In the genomic region with DNA sequence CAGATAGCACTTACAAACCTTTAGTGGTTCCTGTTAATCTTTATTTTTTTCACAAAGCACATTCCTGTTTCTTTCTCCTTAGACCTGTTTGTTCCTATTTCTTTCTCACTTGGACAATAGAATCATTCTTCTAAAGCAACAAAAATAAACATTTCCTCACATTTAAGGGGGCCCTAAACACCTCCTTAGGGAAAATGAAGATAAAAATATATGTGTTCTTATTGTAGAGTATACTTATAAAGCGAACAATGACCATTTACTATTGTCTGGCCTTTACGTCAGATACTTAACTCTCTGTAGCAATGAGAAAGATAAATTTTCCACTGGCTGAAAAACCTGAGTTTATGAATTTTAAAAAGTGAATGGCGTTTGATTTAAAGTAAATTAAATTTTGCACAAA, we compare ENCODE assay signal across 17 cellular contexts.
DNase-seq lines count a peak whose midpoint lies in the region; ATAC-seq, FAIRE-seq and TF ChIP-seq lines count a peak whose summit lies in the region.
"Had no signal": no experiment of that assay in that cellular context is flagged by ENCODE, and none has a peak within 500 bp of the region (broad histone marks: within the 10 kb centered on the region; RNA-seq: fewer than 3 reads in every experiment).

No MANE protein-coding gene starts in this region.

- H3K27me3 ChIP-seq in left ventricle myocardium inferior (ENCODE audit: low read depth): no peaks in the 10 kb centered on the region
- H3K27me3 ChIP-seq in small intestine (ENCODE audit: control insufficient read depth in 2 of 2, insufficient read depth in 2 of 2, low read length in 2 of 2): no peaks in the 10 kb centered on the region

- H3K9me3 ChIP-seq in left ventricle myocardium inferior (replicated peaks) (no peaks in the 10 kb centered on the region), small intestine (ENCODE audit: control insufficient read depth, low read depth) (no peaks in the 10 kb centered on the region)
- H3K9me3 ChIP-seq: HAP-1 had no signal

- POLR2A ChIA-PET in MCF 10A (lab: Yijun Ruan, JAX): no interaction called here

- H3K27me3 Mint-ChIP-seq in endothelial cell (ENCODE audit: unreplicated experiment) (no peaks in the 10 kb centered on the region), mesothelial cell of epicardium (ENCODE audit: low read depth) (no peaks in the 10 kb centered on the region), MCF 10A (ENCODE audit: insufficient read depth, unreplicated experiment) (no peaks in the 10 kb centered on the region)

- H3K4me1 Mint-ChIP-seq in endothelial cell (ENCODE audit: unreplicated experiment) (peaks cover 41% of the 10 kb centered on the region), mesothelial cell of epicardium (peaks cover 52% of the 10 kb centered on the region), MCF 10A (ENCODE audit: insufficient read depth, unreplicated experiment) (no peaks in the 10 kb centered on the region)

- DNase-seq in left ventricle myocardium inferior: no peak
- no peak for DNase-seq in Right ventricle myocardium inferior (ENCODE audit: missing footprints)
- DNase-seq in endothelial cell (ENCODE audit: low spot score): no peak
- DNase-seq in mesothelial cell of epicardium (ENCODE audit: low spot score in 2 of 2, unreplicated experiment in 2 of 2): no peak
- no peak for DNase-seq in small intestine
- no peak for DNase-seq in MCF 10A (ENCODE audit: unreplicated experiment)
- DNase-seq: DMS79 treated with DMSO at 0.1 percent for 48 hours, NCI-H1105 treated with DMSO at 0.1 percent for 48 hours, NCI-H1694, NCI-H510A, NCI-H774, SHP77 treated with DMSO at 0.1 percent for 48 hours had no signal

- no TSS peak for BruUV-seq in MCF 10A (replicated peaks; lab: Mats Ljungman, UMichigan)

- peaks cover 41% of the 10 kb centered on the region for H3K4me1 ChIP-seq in left ventricle myocardium inferior
- no peaks in the 10 kb centered on the region for H3K4me1 ChIP-seq in small intestine (ENCODE audit: control insufficient read depth in 2 of 2, insufficient read depth in 1 of 2, low read depth in 1 of 2, low read length in 1 of 2)

- peak overlapping the region; percentile 53 for H3K27ac Mint-ChIP-seq in endothelial cell (ENCODE audit: unreplicated experiment)
- peak overlapping the region; percentile 40 for H3K27ac Mint-ChIP-seq in mesothelial cell of epicardium
- no peak overlapping the region for H3K27ac Mint-ChIP-seq in MCF 10A (ENCODE audit: low read depth, unreplicated experiment)

- H3K36me3 Mint-ChIP-seq in endothelial cell (ENCODE audit: low read depth, unreplicated experiment) (peaks cover 11% of the 10 kb centered on the region), mesothelial cell of epicardium (peaks cover 3% of the 10 kb centered on the region), MCF 10A (ENCODE audit: insufficient read depth, unreplicated experiment) (no peaks in the 10 kb centered on the region)

- intact Hi-C loops in left ventricle myocardium inferior (cut with micrococcal nuclease) (no loop called here), Right ventricle myocardium inferior (cut with DNase I) (no loop called here), MCF 10A (cut with micrococcal nuclease) (no loop called here)

- H3K4me3 ChIP-seq in left ventricle myocardium inferior (no peak overlapping the region), small intestine (ENCODE audit: low read depth in 1 of 2, low read length in 2 of 2) (no peak overlapping the region)
- H3K4me3 ChIP-seq: HAP-1 had no signal

- TF ChIP-seq CTCF in left ventricle myocardium inferior (IDR thresholded peaks at IDR 0.05; ENCODE audit: borderline replicate concordance): no peak
- TF ChIP-seq CTCF in endothelial cell (IDR thresholded peaks at IDR 0.05; ENCODE audit: unreplicated experiment): no peak
- no peak for TF ChIP-seq CTCF in mesothelial cell of epicardium (IDR thresholded peaks at IDR 0.05; ENCODE audit: unreplicated experiment)
- no peak for TF ChIP-seq CTCF in MCF 10A (IDR thresholded peaks at IDR 0.05; ENCODE audit: unreplicated experiment)

- no peak overlapping the region for H3K4me3 Mint-ChIP-seq in endothelial cell (ENCODE audit: unreplicated experiment)
- no peak overlapping the region for H3K4me3 Mint-ChIP-seq in mesothelial cell of epicardium
- H3K4me3 Mint-ChIP-seq in MCF 10A (ENCODE audit: unreplicated experiment): no peak overlapping the region
- H3K4me3 Mint-ChIP-seq: CD14-positive monocyte had no signal

- FAIRE-seq in small intestine (lab: Jason Lieb, UNC): no peak

- CTCF ChIA-PET in MCF 10A (lab: Yijun Ruan, JAX): interaction anchor here (0.5 to 1.1 kb wide), 2 partner anchors 10 to 62 kb away, joined by 4 read pairs; no protein-coding TSS in a partner anchor

- ATAC-seq in Right ventricle myocardium inferior: no peak
- ATAC-seq in HG03469 (IDR thresholded peaks at IDR 0.05; ENCODE audit: unreplicated experiment): no peak
- no peak for ATAC-seq in GM18867 (IDR thresholded peaks at IDR 0.05; ENCODE audit: unreplicated experiment)

- H3K27ac ChIP-seq in left ventricle myocardium inferior (replicated peaks): peak overlapping the region; percentile 33
- no peak overlapping the region for H3K27ac ChIP-seq in small intestine (ENCODE audit: low read depth in 1 of 2, low read length in 1 of 2)
- H3K27ac ChIP-seq: 22Rv1 had no signal

- H3K36me3 ChIP-seq in left ventricle myocardium inferior: no peaks in the 10 kb centered on the region
- no peaks in the 10 kb centered on the region for H3K36me3 ChIP-seq in small intestine (ENCODE audit: control insufficient read depth in 2 of 2, insufficient read depth in 2 of 2, low read length in 2 of 2)
- H3K36me3 ChIP-seq: HAP-1 had no signal

- 80 to 83% (median 82%) methylated on average over 3 of the region's 3 CpGs for WGBS in small intestine, 3 donors

- H3K9me3 Mint-ChIP-seq in endothelial cell (ENCODE audit: unreplicated experiment) (no peaks in the 10 kb centered on the region), mesothelial cell of epicardium (no peaks in the 10 kb centered on the region), MCF 10A (ENCODE audit: unreplicated experiment) (no peaks in the 10 kb centered on the region)
